ENCODE assay signal across 8 cellular contexts in genomic region chr11:111429066-111429506, GRCh38. TPM values are rescaled to one million over a fixed set of nuclear protein-coding genes. Genes with fewer than 3 reads are reported as not detected.
DNase-seq lines count a peak whose midpoint lies in the region; ATAC-seq and TF ChIP-seq lines count a peak whose summit lies in the region.

No MANE protein-coding gene starts in this region.

- no peak overlapping the region for H3K27ac ChIP-seq in adrenal gland

- POLR2A ChIA-PET in BJ (lab: Charles Lee) = no interaction called here

- ATAC-seq in GM18868 (IDR thresholded peaks at IDR 0.05; ENCODE audit: unreplicated experiment) = peak; percentile 71
- peak; percentile 67 for ATAC-seq in HG03457 (IDR thresholded peaks at IDR 0.05; ENCODE audit: unreplicated experiment)

- H3K4me3 ChIP-seq in BJ (ENCODE audit: low read depth, low read length) (no peak overlapping the region), adrenal gland (no peak overlapping the region)

- H3K36me3 ChIP-seq in BJ (ENCODE audit: control insufficient read depth, insufficient read depth, low read length) (no peaks in the 10 kb centered on the region), adrenal gland (replicated peaks in 1 of 2) (no peaks in the 10 kb centered on the region)

- peaks cover 3% of the 10 kb centered on the region for H3K27me3 ChIP-seq in BJ (ENCODE audit: control insufficient read depth, insufficient read depth, low read length)
- H3K27me3 ChIP-seq in adrenal gland = no peaks in the 10 kb centered on the region

- no peaks in the 10 kb centered on the region for H3K9me3 ChIP-seq in adrenal gland (replicated peaks in 1 of 3)

- WGBS in adrenal gland, 4 donors = 31 to 43% (median 36%) methylated on average over 7 of the region's 7 CpGs

- CTCF ChIA-PET in BJ (lab: Yijun Ruan, JAX) = interaction anchor here (0.6 to 16.8 kb wide), 15 partner anchors 8 to 495 kb away, joined by 3 to 231 read pairs (median 5); partner anchors contain the start of gene POU2AF3

- no peak for TF ChIP-seq POLR2A in adrenal gland (IDR thresholded peaks at IDR 0.05)

- intact Hi-C loops in adrenal gland (cut with DNase I) = loop anchor here (5.0 to 10.0 kb wide), 3 partner anchors 64 to 147 kb away; partner anchors contain the start of gene POU2AF3 (in 1 of the 2)

- no peaks in the 10 kb centered on the region for H3K4me1 ChIP-seq in adrenal gland (replicated peaks in 1 of 2)

- no peak for DNase-seq in BJ (ENCODE audit: low read depth)
- peak; percentile 32 for DNase-seq in SHP77 treated with DMSO at 0.1 percent for 48 hours (lab: John Stamatoyannopoulos, UW)
- DNase-seq in adrenal gland = peak; percentile 53 to 87 (median 76)
- peak; percentile 70 for DNase-seq in iris pigment epithelial cell (ENCODE audit: low read depth)
- DNase-seq in stimulated activated CD8-positive, alpha-beta memory T cell treated with anti-CD3 and anti-CD28 coated beads, Interleukin-12 subunit alpha, Interleukin-12 subunit beta, amount 100 ng/mL, for 1 hour (ENCODE audit: low read depth) = peak; percentile 16
- no peak for DNase-seq in NCI-H1436 treated with DMSO at 0.1 percent for 48 hours (lab: John Stamatoyannopoulos, UW)

- TF ChIP-seq CTCF in BJ (IDR thresholded peaks at IDR 0.05; ENCODE audit: insufficient read depth, low read depth, low read length) = peak; percentile 72
- peak; percentile 57 to 73 (median 66) for TF ChIP-seq CTCF in adrenal gland (IDR thresholded peaks at IDR 0.05)

RNA-seq across cellular contexts. Expression of gene POU2AF1, which starts 50.0 kb away (rescaled TPM):
- polyA plus RNA-seq in BJ (2011; rRNA removed) = not detected in 2 replicates
- not detected in 2 replicates for polyA minus RNA-seq in BJ (2011; rRNA and poly(A)+ RNA removed)
- under 1 TPM in 3 of 8 donors, not detected in 5; 0.18 to 0.71 (median 0.38) TPM for total RNA-seq in adrenal gland
- polyA plus RNA-seq in adrenal gland = 1 to 10 TPM in 1 of 3 donors, under 1 TPM in 2; 0.03 to 1.7 (median 0.80) TPM

Comparison
In these comparisons a context has a peak if more than half of its experiments do, and no peak if none do; other contexts are left out.
1. DNase-seq: peak in SHP77 treated with DMSO at 0.1 percent for 48 hours (single experiment), adrenal gland (7 of 7), iris pigment epithelial cell (single experiment) and stimulated activated CD8-positive, alpha-beta memory T cell treated with anti-CD3 and anti-CD28 coated beads, Interleukin-12 subunit alpha, Interleukin-12 subunit beta, amount 100 ng/mL, for 1 hour (single experiment); none in BJ (single experiment) and NCI-H1436 treated with DMSO at 0.1 percent for 48 hours (single experiment).